In the genomic region with DNA sequence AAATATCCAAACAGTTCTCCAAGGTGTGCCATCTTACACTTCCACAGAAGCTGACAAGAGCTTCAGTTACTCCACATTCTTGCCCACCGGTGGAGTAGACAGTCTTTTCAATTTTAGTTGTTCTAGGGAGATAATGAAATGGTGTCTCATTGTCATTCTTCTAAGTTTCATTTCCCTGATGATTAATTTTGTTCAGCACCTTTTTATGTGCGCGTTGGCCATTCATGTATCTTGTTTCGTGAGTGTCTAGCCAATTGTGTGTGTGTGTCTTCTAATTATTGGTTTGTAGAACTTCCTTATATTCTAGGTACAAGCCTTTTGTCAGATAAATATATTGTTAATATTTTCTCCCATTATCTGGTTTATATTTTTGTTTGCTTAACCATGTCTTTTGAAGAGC, we compare ENCODE assay signal across 21 cellular contexts.
A peak's percentile ranks its signal among the peaks of the same experiment; 100 is the strongest.
DNase-seq lines count a peak whose midpoint lies in the region; ATAC-seq and TF ChIP-seq lines count a peak whose summit lies in the region.
"Had no signal": no experiment of that assay in that cellular context is flagged by ENCODE, and none has a peak within 500 bp of the region (broad histone marks: within the 10 kb centered on the region; RNA-seq: fewer than 3 reads in every experiment).

No MANE protein-coding gene starts in this region.

- no peak for DNase-seq in activated CD4-positive, alpha-beta T cell treated with anti-CD3 and anti-CD28 coated beads for 36 hours
- DNase-seq in activated CD4-positive, alpha-beta T cell treated with anti-CD3 and anti-CD28 coated beads for 1 hour: no peak
- DNase-seq in natural killer cell treated with Interleukin-12 subunit alpha and Interleukin-12 subunit beta and Interleukin-15 and Interleukin-18, amount 100 ng/mL, for 72 hours (ENCODE audit: low spot score): no peak
- DNase-seq in natural killer cell: no peak
- DNase-seq: Calu3, DMS79 treated with DMSO at 0.1 percent for 48 hours, GF-D8, GOT3, HFFc6, NCI-H2029 treated with DMSO at 0.1 percent for 48 hours, NCI-H2227 treated with DMSO at 0.1 percent for 48 hours, NCI-H526 treated with DMSO at 0.1 percent for 48 hours, PC-9, Right ventricle myocardium superior, RPMI8226 had no signal

- peaks cover 62% of the 10 kb centered on the region for H3K4me1 Mint-ChIP-seq in activated CD4-positive, alpha-beta T cell treated with anti-CD3 and anti-CD28 coated beads for 36 hours
- peaks cover 7 to 15% of the 10 kb centered on the region in 2 donors for H3K4me1 Mint-ChIP-seq in natural killer cell treated with Interleukin-12 subunit alpha and Interleukin-12 subunit beta and Interleukin-15 and Interleukin-18, amount 100 ng/mL, for 72 hours (ENCODE audit: low read depth in 2 of 2)
- H3K4me1 Mint-ChIP-seq in natural killer cell: peaks cover 0 to 6% of the 10 kb centered on the region in 2 donors
- H3K4me1 Mint-ChIP-seq in activated naive CD8-positive, alpha-beta T cell (ENCODE audit: low read depth): peaks cover 25% of the 10 kb centered on the region
- H3K4me1 Mint-ChIP-seq in stimulated activated memory B cell treated with anti-CD40 and anti-IgM and Interleukin-4, amounts not matched to agents 10 μg/mL and 1 μg/mL and 100 μg/mL, for 72 hours: peaks cover 7% of the 10 kb centered on the region

- H3K27me3 Mint-ChIP-seq in activated CD4-positive, alpha-beta T cell treated with anti-CD3 and anti-CD28 coated beads for 36 hours: peaks cover 2% of the 10 kb centered on the region
- peaks cover 0 to 2% of the 10 kb centered on the region in 2 donors for H3K27me3 Mint-ChIP-seq in natural killer cell treated with Interleukin-12 subunit alpha and Interleukin-12 subunit beta and Interleukin-15 and Interleukin-18, amount 100 ng/mL, for 72 hours
- no peaks in the 10 kb centered on the region for H3K27me3 Mint-ChIP-seq in natural killer cell (ENCODE audit: low read depth in 2 of 2)
- H3K27me3 Mint-ChIP-seq in activated naive CD8-positive, alpha-beta T cell: no peaks in the 10 kb centered on the region
- H3K27me3 Mint-ChIP-seq in stimulated activated memory B cell treated with anti-CD40 and anti-IgM and Interleukin-4, amounts not matched to agents 10 μg/mL and 1 μg/mL and 100 μg/mL, for 72 hours: peaks cover 34% of the 10 kb centered on the region

- ATAC-seq in activated CD4-positive, alpha-beta T cell treated with anti-CD3 and anti-CD28 coated beads for 36 hours: peak; percentile 31
- ATAC-seq in natural killer cell treated with Interleukin-12 subunit alpha and Interleukin-12 subunit beta and Interleukin-15 and Interleukin-18, amount 100 ng/mL, for 72 hours: no peak
- ATAC-seq in natural killer cell (no peak), GM18511 (IDR thresholded peaks at IDR 0.05; ENCODE audit: unreplicated experiment) (no peak), GM21423 (IDR thresholded peaks at IDR 0.05; ENCODE audit: unreplicated experiment) (no peak)
- ATAC-seq in stimulated activated memory B cell treated with anti-CD40 and anti-IgM and Interleukin-4, amounts not matched to agents 10 μg/mL and 1 μg/mL and 100 μg/mL, for 72 hours: no peak
- ATAC-seq: K562 had no signal

- no peak overlapping the region for H3K4me3 Mint-ChIP-seq in activated CD4-positive, alpha-beta T cell treated with anti-CD3 and anti-CD28 coated beads for 36 hours
- H3K4me3 Mint-ChIP-seq in natural killer cell treated with Interleukin-12 subunit alpha and Interleukin-12 subunit beta and Interleukin-15 and Interleukin-18, amount 100 ng/mL, for 72 hours: peak overlapping the region; percentile 2
- H3K4me3 Mint-ChIP-seq in natural killer cell: no peak overlapping the region
- no peak overlapping the region for H3K4me3 Mint-ChIP-seq in activated naive CD8-positive, alpha-beta T cell
- no peak overlapping the region for H3K4me3 Mint-ChIP-seq in stimulated activated memory B cell treated with anti-CD40 and anti-IgM and Interleukin-4, amounts not matched to agents 10 μg/mL and 1 μg/mL and 100 μg/mL, for 72 hours
- H3K4me3 Mint-ChIP-seq: B cell, HFFc6 had no signal

- intact Hi-C loops in activated CD4-positive, alpha-beta T cell treated with anti-CD3 and anti-CD28 coated beads for 36 hours (cut with DNase I, micrococcal nuclease): no loop called here
- intact Hi-C loops in natural killer cell (cut with micrococcal nuclease): loop anchor here (10.0 kb wide), 1 partner anchor 172 kb away; no protein-coding TSS in a partner anchor

- TF ChIP-seq CTCF in natural killer cell (IDR thresholded peaks at IDR 0.05): no peak

- no peaks in the 10 kb centered on the region for H3K36me3 Mint-ChIP-seq in activated CD4-positive, alpha-beta T cell treated with anti-CD3 and anti-CD28 coated beads for 36 hours (ENCODE audit: low read depth)
- no peaks in the 10 kb centered on the region for H3K36me3 Mint-ChIP-seq in natural killer cell treated with Interleukin-12 subunit alpha and Interleukin-12 subunit beta and Interleukin-15 and Interleukin-18, amount 100 ng/mL, for 72 hours
- no peaks in the 10 kb centered on the region for H3K36me3 Mint-ChIP-seq in natural killer cell
- H3K36me3 Mint-ChIP-seq in activated naive CD8-positive, alpha-beta T cell: no peaks in the 10 kb centered on the region
- no peaks in the 10 kb centered on the region for H3K36me3 Mint-ChIP-seq in stimulated activated memory B cell treated with anti-CD40 and anti-IgM and Interleukin-4, amounts not matched to agents 10 μg/mL and 1 μg/mL and 100 μg/mL, for 72 hours

- H3K27ac Mint-ChIP-seq in activated CD4-positive, alpha-beta T cell treated with anti-CD3 and anti-CD28 coated beads for 36 hours: peak overlapping the region; percentile 78
- H3K27ac Mint-ChIP-seq in natural killer cell treated with Interleukin-12 subunit alpha and Interleukin-12 subunit beta and Interleukin-15 and Interleukin-18, amount 100 ng/mL, for 72 hours: no peak overlapping the region
- H3K27ac Mint-ChIP-seq in natural killer cell: no peak overlapping the region
- peak overlapping the region; percentile 67 for H3K27ac Mint-ChIP-seq in activated naive CD8-positive, alpha-beta T cell
- H3K27ac Mint-ChIP-seq in stimulated activated memory B cell treated with anti-CD40 and anti-IgM and Interleukin-4, amounts not matched to agents 10 μg/mL and 1 μg/mL and 100 μg/mL, for 72 hours: peak overlapping the region; percentile 22
- H3K27ac Mint-ChIP-seq: B cell, HFFc6 had no signal

- POLR2A ChIA-PET in activated CD4-positive, alpha-beta T cell treated with anti-CD3 and anti-CD28 coated beads for 36 hours (lab: Charles Lee): no interaction called here

- CTCF ChIA-PET in activated CD4-positive, alpha-beta T cell treated with anti-CD3 and anti-CD28 coated beads for 36 hours (lab: Charles Lee): interaction anchor here (0.7 kb wide), 1 partner anchor 133 kb away, joined by 3 read pairs; no protein-coding TSS in a partner anchor

- H3K9me3 Mint-ChIP-seq in activated CD4-positive, alpha-beta T cell treated with anti-CD3 and anti-CD28 coated beads for 36 hours (ENCODE audit: low read depth): no peaks in the 10 kb centered on the region
- no peaks in the 10 kb centered on the region for H3K9me3 Mint-ChIP-seq in natural killer cell treated with Interleukin-12 subunit alpha and Interleukin-12 subunit beta and Interleukin-15 and Interleukin-18, amount 100 ng/mL, for 72 hours
- H3K9me3 Mint-ChIP-seq in natural killer cell: no peaks in the 10 kb centered on the region
- no peaks in the 10 kb centered on the region for H3K9me3 Mint-ChIP-seq in activated naive CD8-positive, alpha-beta T cell (ENCODE audit: low read depth)
- H3K9me3 Mint-ChIP-seq in stimulated activated memory B cell treated with anti-CD40 and anti-IgM and Interleukin-4, amounts not matched to agents 10 μg/mL and 1 μg/mL and 100 μg/mL, for 72 hours: peaks cover 3% of the 10 kb centered on the region

Comparison
In these comparisons a context has a peak if more than half of its experiments do, and no peak if none do; other contexts are left out.
1. H3K27ac Mint-ChIP-seq: peak in activated CD4-positive, alpha-beta T cell treated with anti-CD3 and anti-CD28 coated beads for 36 hours (single experiment), activated naive CD8-positive, alpha-beta T cell (single experiment) and stimulated activated memory B cell treated with anti-CD40 and anti-IgM and Interleukin-4, amounts not matched to agents 10 μg/mL and 1 μg/mL and 100 μg/mL, for 72 hours (single experiment); none in natural killer cell treated with Interleukin-12 subunit alpha and Interleukin-12 subunit beta and Interleukin-15 and Interleukin-18, amount 100 ng/mL, for 72 hours (0 of 2) and natural killer cell (0 of 2).